Comparison of ENCODE assay signal across 10 cellular contexts in genomic region chr4:105194328-105195231, GRCh38. TPM values are rescaled to one million over a fixed set of nuclear protein-coding genes. Genes with fewer than 3 reads are reported as not detected.
A peak's percentile ranks its signal among the peaks of the same experiment; 100 is the strongest.
DNase-seq lines count a peak whose midpoint lies in the region; ATAC-seq and TF ChIP-seq lines count a peak whose summit lies in the region.
"Had no signal": no experiment of that assay in that cellular context is flagged by ENCODE, and none has a peak within 500 bp of the region (broad histone marks: within the 10 kb centered on the region; RNA-seq: fewer than 3 reads in every experiment).

No MANE protein-coding gene starts in this region.

- CTCF ChIA-PET in activated CD4-positive, alpha-beta T cell treated with anti-CD3 and anti-CD28 coated beads, Interleukin-2, amount 10 ng/mL, durations not matched to agents 7 days and 5 days (lab: Charles Lee) = interaction anchor here (1.0 to 1.4 kb wide), 2 partner anchors 13 to 17 kb away, joined by 3 read pairs; no protein-coding TSS in a partner anchor

- H3K9me3 Mint-ChIP-seq in activated CD4-positive, alpha-beta T cell treated with anti-CD3 and anti-CD28 coated beads, Interleukin-2, amount 10 ng/mL, durations not matched to agents 7 days and 5 days = no peaks in the 10 kb centered on the region

- peaks cover 46% of the 10 kb centered on the region for H3K4me1 ChIP-seq in upper lobe of right lung

- H3K27me3 Mint-ChIP-seq in activated CD4-positive, alpha-beta T cell treated with anti-CD3 and anti-CD28 coated beads, Interleukin-2, amount 10 ng/mL, durations not matched to agents 7 days and 5 days = no peaks in the 10 kb centered on the region

- H3K27ac ChIP-seq in upper lobe of right lung = no peak overlapping the region

- H3K36me3 Mint-ChIP-seq in activated CD4-positive, alpha-beta T cell treated with anti-CD3 and anti-CD28 coated beads, Interleukin-2, amount 10 ng/mL, durations not matched to agents 7 days and 5 days (ENCODE audit: low read depth) = peaks cover 44% of the 10 kb centered on the region

- peak; percentile 90 for ATAC-seq in GM18873 (IDR thresholded peaks at IDR 0.05; ENCODE audit: low FRiP score, unreplicated experiment)
- ATAC-seq in GM21825 (IDR thresholded peaks at IDR 0.05; ENCODE audit: unreplicated experiment) = peak; percentile 83
- ATAC-seq in HG03558 (IDR thresholded peaks at IDR 0.05; ENCODE audit: extremely low read depth, unreplicated experiment) = peak; percentile 87
- no peak for ATAC-seq in upper lobe of right lung

- no peaks in the 10 kb centered on the region for H3K9me3 ChIP-seq in upper lobe of right lung

- H3K27me3 ChIP-seq in upper lobe of right lung = no peaks in the 10 kb centered on the region

- no peaks in the 10 kb centered on the region for H3K36me3 ChIP-seq in upper lobe of right lung

- DNase-seq in iris pigment epithelial cell (ENCODE audit: low read depth) (peak; percentile 78), upper lobe of right lung (no peak), NCI-H69 (lab: John Stamatoyannopoulos, UW) (no peak)
- DNase-seq in activated CD4-positive, alpha-beta T cell treated with anti-CD3 and anti-CD28 coated beads, Interleukin-2, amount 10 ng/mL, durations not matched to agents 7 days and 5 days = no peak
- DNase-seq in stimulated activated naive CD4-positive, alpha-beta T cell treated with Interleukin-2 at 50 U/mL for 16 hours (lab: John Stamatoyannopoulos, UW) = no peak
- DNase-seq: activated CD4-positive, alpha-beta T cell treated with anti-CD3 and anti-CD28 coated beads, Interleukin-2, amount 50 U/mL, for 4 hours; glutamatergic neuron had no signal

- TF ChIP-seq CTCF in upper lobe of right lung (IDR thresholded peaks at IDR 0.05) = no peak

- intact Hi-C loops in upper lobe of right lung (cut with DNase I) = no loop called here

- no peak overlapping the region for H3K4me3 ChIP-seq in upper lobe of right lung

- no peak overlapping the region for H3K27ac Mint-ChIP-seq in activated CD4-positive, alpha-beta T cell treated with anti-CD3 and anti-CD28 coated beads, Interleukin-2, amount 10 ng/mL, durations not matched to agents 7 days and 5 days

- peaks cover 22% of the 10 kb centered on the region for H3K4me1 Mint-ChIP-seq in activated CD4-positive, alpha-beta T cell treated with anti-CD3 and anti-CD28 coated beads, Interleukin-2, amount 10 ng/mL, durations not matched to agents 7 days and 5 days

- H3K4me3 Mint-ChIP-seq in activated CD4-positive, alpha-beta T cell treated with anti-CD3 and anti-CD28 coated beads, Interleukin-2, amount 10 ng/mL, durations not matched to agents 7 days and 5 days = no peak overlapping the region

- POLR2A ChIA-PET in activated CD4-positive, alpha-beta T cell treated with anti-CD3 and anti-CD28 coated beads, Interleukin-2, amount 10 ng/mL, durations not matched to agents 7 days and 5 days (lab: Charles Lee) = interaction anchor here (0.8 kb wide), 1 partner anchor 112 kb away, joined by 3 read pairs; no protein-coding TSS in a partner anchor

RNA-seq across cellular contexts. Expression of gene TET2, which starts 47.9 kb away (rescaled TPM):
- 10 to 100 TPM; 22.6 to 25.3 TPM for total RNA-seq in activated CD4-positive, alpha-beta T cell treated with anti-CD3 and anti-CD28 coated beads, Interleukin-2, amount 10 ng/mL, durations not matched to agents 7 days and 5 days
- total RNA-seq in upper lobe of right lung = 30.0 TPM
